In genomic region chr5:73587923-73588322, GRCh38 we compare ENCODE assay signal across 23 cellular contexts. TPM values are rescaled to one million over a fixed set of nuclear protein-coding genes. Genes with fewer than 3 reads are reported as not detected.
DNase-seq lines count a peak whose midpoint lies in the region; ATAC-seq and TF ChIP-seq lines count a peak whose summit lies in the region.
"Had no signal": no experiment of that assay in that cellular context is flagged by ENCODE, and none has a peak within 500 bp of the region (broad histone marks: within the 10 kb centered on the region; RNA-seq: fewer than 3 reads in every experiment).

No MANE protein-coding gene starts in this region.

- peak overlapping the region; percentile 51; the same call in 1 of the 2 replicates for H3K14ac ChIP-seq in H9 (ENCODE audit: insufficient read depth, low read length)

- H3K27ac ChIP-seq in H9 (ENCODE audit: insufficient read length, low read depth, low read length), result no peak overlapping the region
- H3K27ac ChIP-seq: A549; BLaER1 treated with 17β-estradiol and CSF1 and Interleukin-3, amounts not matched to agents 10 nM and 100 nM; sigmoid colon; upper lobe of left lung had no signal

- no peak overlapping the region for H3K4me3 Mint-ChIP-seq in H9
- H3K4me3 Mint-ChIP-seq: activated B cell treated with CpG ODN at 0.5 μM for 24 hours; activated CD8-positive, alpha-beta T cell treated with anti-CD3 and anti-CD28 coated beads, Interleukin-2, amount 10 ng/mL, durations not matched to agents 7 days and 5 days; activated naive CD8-positive, alpha-beta T cell; activated T-cell treated with anti-CD3 and anti-CD28 coated beads, Interleukin-2, amount 50 U/mL, for 72 hours; stimulated activated naive CD8-positive, alpha-beta T cell treated with anti-CD3 and anti-CD28 coated beads, Interleukin-15, Interleukin-2, amounts not matched to agents 100 ng/mL and 50 ng/mL, for 24 hours had no signal

- no peaks in the 10 kb centered on the region for H3K79me2 ChIP-seq in H9 (ENCODE audit: insufficient read depth, low read length)

- WGBS in H9 (ENCODE audit: extremely low coverage, insufficient read length, low lambda C conversion rate), result no CpG with 5 or more reads among the region's 1 CpG

- no peaks in the 10 kb centered on the region for H3K4me1 Mint-ChIP-seq in H9
- H3K4me1 Mint-ChIP-seq: activated B cell treated with CpG ODN at 0.5 μM for 24 hours had no signal

- H3K9ac ChIP-seq in H9 (ENCODE audit: extremely low read depth, insufficient read length, low read length), result no peak overlapping the region

- peak; percentile 75 for ATAC-seq in GM18502 (IDR thresholded peaks at IDR 0.05; ENCODE audit: poor library complexity, unreplicated experiment)
- ATAC-seq in GM19438 (IDR thresholded peaks at IDR 0.05; ENCODE audit: low read depth, unreplicated experiment), result peak; percentile 98
- ATAC-seq in HG03280 (IDR thresholded peaks at IDR 0.05; ENCODE audit: unreplicated experiment), result peak; percentile 70
- no peak for ATAC-seq in HG03439 (IDR thresholded peaks at IDR 0.05; ENCODE audit: unreplicated experiment)
- ATAC-seq: A549; activated CD8-positive, alpha-beta T cell treated with anti-CD3 and anti-CD28 coated beads, Interleukin-2, amount 10 ng/mL, durations not matched to agents 7 days and 5 days; PC-3 had no signal

- H3K79me1 ChIP-seq in H9 (ENCODE audit: insufficient read depth, low read depth, low read length, poor library complexity, severe bottlenecking), result no peaks in the 10 kb centered on the region

- H3K4ac ChIP-seq in H9 (ENCODE audit: low read depth, low read length), result no peak overlapping the region

- H3K18ac ChIP-seq in H9 (ENCODE audit: insufficient read length, low read depth, low read length), result no peak overlapping the region

- H2BK5ac ChIP-seq in H9 (ENCODE audit: insufficient read length, low read length), result no peak overlapping the region

- H3K4me2 ChIP-seq in H9 (ENCODE audit: insufficient read depth, insufficient read length, low read length), result no peak overlapping the region
- H3K4me2 ChIP-seq: A549; BLaER1 treated with 17β-estradiol and CSF1 and Interleukin-3, amounts not matched to agents 10 nM and 100 nM had no signal

- no peak for TF ChIP-seq CTCF in H9 (conservative IDR thresholded peaks at IDR 0.05)

- H4K20me1 ChIP-seq in H9 (ENCODE audit: control insufficient read depth, insufficient read depth, insufficient read length), result no peaks in the 10 kb centered on the region

- H4K5ac ChIP-seq in H9 (ENCODE audit: insufficient read length, low read depth, low read length), result no peak overlapping the region

- H2BK20ac ChIP-seq in H9 (ENCODE audit: low read depth, low read length, poor library complexity, severe bottlenecking), result no peak overlapping the region

- no peak overlapping the region for H4K91ac ChIP-seq in H9 (ENCODE audit: insufficient read length, low read depth, low read length)

- no peak overlapping the region for H2BK120ac ChIP-seq in H9 (ENCODE audit: low read depth, low read length, poor library complexity, severe bottlenecking)

- H3K27me3 ChIP-seq in H9 (ENCODE audit: insufficient read depth, low read length), result no peaks in the 10 kb centered on the region
- no peaks in the 10 kb centered on the region for H3K27me3 ChIP-seq in H7 (ENCODE audit: control insufficient read depth, insufficient read depth, low read length)
- H3K27me3 ChIP-seq: BLaER1 treated with 17β-estradiol and CSF1 and Interleukin-3, amounts not matched to agents 10 nM and 100 nM; sigmoid colon; upper lobe of left lung had no signal

- no peak overlapping the region for H4K8ac ChIP-seq in H9 (replicated peaks; ENCODE audit: insufficient read length, low read depth, low read length)

- peaks cover 0 to 2% (median 0%) of the 10 kb centered on the region in 3 experiments; a peak in 1 of 7 replicates for H3K36me3 Mint-ChIP-seq in H9 (ENCODE audit: insufficient read depth in 1 of 3, low read depth in 3 of 3)
- H3K36me3 Mint-ChIP-seq: activated naive CD8-positive, alpha-beta T cell had no signal

- H3K4me3 ChIP-seq in H7 (ENCODE audit: insufficient read depth, low read depth, low read length), result no peak overlapping the region
- H3K4me3 ChIP-seq: A549; BLaER1 treated with 17β-estradiol and CSF1 and Interleukin-3, amounts not matched to agents 10 nM and 100 nM; sigmoid colon; upper lobe of left lung had no signal

- no peaks in the 10 kb centered on the region for H3K9me3 Mint-ChIP-seq in H9
- H3K9me3 Mint-ChIP-seq: activated B cell treated with CpG ODN at 0.5 μM for 24 hours; activated T-cell treated with anti-CD3 and anti-CD28 coated beads, Interleukin-2, amount 50 U/mL, for 72 hours; stimulated activated naive CD8-positive, alpha-beta T cell treated with anti-CD3 and anti-CD28 coated beads, Interleukin-15, Interleukin-2, amounts not matched to agents 100 ng/mL and 50 ng/mL, for 24 hours had no signal

- no peak overlapping the region for H2BK12ac ChIP-seq in H9 (ENCODE audit: insufficient read length, low read depth, low read length)

- H2BK15ac ChIP-seq in H9 (ENCODE audit: low read depth, low read length), result no peak overlapping the region

- no peaks in the 10 kb centered on the region for H3K9me3 ChIP-seq in H9 (ENCODE audit: control insufficient read depth, low read depth, low read length)
- H3K9me3 ChIP-seq: A549; BLaER1 treated with 17β-estradiol and CSF1 and Interleukin-3, amounts not matched to agents 10 nM and 100 nM; sigmoid colon; upper lobe of left lung had no signal

- no peaks in the 10 kb centered on the region for H3K23me2 ChIP-seq in H9 (ENCODE audit: insufficient read length, low read depth, low read length, poor library complexity, severe bottlenecking)

- H3K23ac ChIP-seq in H9 (ENCODE audit: insufficient read length, low read depth, low read length), result no peak overlapping the region

- H3K4me1 ChIP-seq in H9 (ENCODE audit: insufficient read depth, low read length), result no peaks in the 10 kb centered on the region
- H3K4me1 ChIP-seq: upper lobe of left lung had no signal

- H3K56ac ChIP-seq in H9 (ENCODE audit: insufficient read length, low read depth, low read length), result no peak overlapping the region

- no peaks in the 10 kb centered on the region for H3K27me3 Mint-ChIP-seq in H9 (ENCODE audit: low read depth)
- H3K27me3 Mint-ChIP-seq: activated B cell treated with CpG ODN at 0.5 μM for 24 hours; activated naive CD8-positive, alpha-beta T cell; stimulated activated naive CD8-positive, alpha-beta T cell treated with anti-CD3 and anti-CD28 coated beads, Interleukin-15, Interleukin-2, amounts not matched to agents 100 ng/mL and 50 ng/mL, for 24 hours had no signal

- DNase-seq in H9, result no peak
- DNase-seq in T-helper 9 cell, result no peak
- no peak for DNase-seq in stimulated activated CD4-positive, alpha-beta T cell treated with anti-CD3 and anti-CD28 coated beads, Interleukin-15, amount 100 ng/mL, for 24 hours
- DNase-seq in H7, result no peak
- DNase-seq: activated B cell treated with CpG ODN at 0.5 μM for 24 hours; activated CD8-positive, alpha-beta T cell treated with anti-CD3 and anti-CD28 coated beads, Interleukin-2, amount 10 ng/mL, durations not matched to agents 7 days and 5 days; activated T-cell treated with anti-CD3 and anti-CD28 coated beads, Interleukin-2, amount 50 U/mL, for 72 hours; KBM-7; NCI-H1092; NCI-H526 treated with DMSO at 0.1 percent for 48 hours; PC-3; sigmoid colon; stimulated activated CD4-positive, alpha-beta T cell treated with anti-CD3 and anti-CD28 coated beads, Interleukin-1b, Interleukin-23, amount 100 ng/mL, for 48 hours; upper lobe of left lung had no signal

- no peak overlapping the region for H2AK5ac ChIP-seq in H9 (ENCODE audit: insufficient read length, low read length)

- H3T11ph ChIP-seq in H9 (ENCODE audit: low read length), result no peak overlapping the region

- H2AFZ ChIP-seq in H9 (ENCODE audit: low read length), result no peak overlapping the region

- H3K36me3 ChIP-seq in H7 (replicated peaks; ENCODE audit: control insufficient read depth, insufficient read depth, low read length), result no peaks in the 10 kb centered on the region
- H3K36me3 ChIP-seq: sigmoid colon had no signal

- H3K27ac Mint-ChIP-seq in H9, result no peak overlapping the region
- H3K27ac Mint-ChIP-seq: activated B cell treated with CpG ODN at 0.5 μM for 24 hours; activated CD8-positive, alpha-beta T cell treated with anti-CD3 and anti-CD28 coated beads, Interleukin-2, amount 10 ng/mL, durations not matched to agents 7 days and 5 days; activated naive CD8-positive, alpha-beta T cell; stimulated activated naive CD8-positive, alpha-beta T cell treated with anti-CD3 and anti-CD28 coated beads, Interleukin-15, Interleukin-2, amounts not matched to agents 100 ng/mL and 50 ng/mL, for 24 hours had no signal

RNA-seq across cellular contexts. Expression of gene UTP15, which starts 22.4 kb away (rescaled TPM):
- total RNA-seq in H9 (2021), result 43.5 TPM in 2 replicates
- total RNA-seq in H7 (2014; rRNA removed; shearing (Covaris generic)), result 24.6 and 38.7 TPM in 2 replicates

RNA-seq across cellular contexts. Expression of gene ANKRA2, which starts 22.5 kb away (rescaled TPM):
- total RNA-seq in H9 (2021), result 6.6 and 8.9 TPM in 2 replicates
- total RNA-seq in H7 (2014; rRNA removed; shearing (Covaris generic)), result 16.2 and 28.2 TPM in 2 replicates

RNA-seq across cellular contexts. Expression of gene ARHGEF28, which starts 38.1 kb away (rescaled TPM):
- total RNA-seq in H9 (2021), result 0.24 and 0.57 TPM in 2 replicates
- 0.41 and 0.42 TPM in 2 replicates for total RNA-seq in H7 (2014; rRNA removed; shearing (Covaris generic))
- total RNA-seq: activated B cell treated with CpG ODN at 0.5 μM for 24 hours; activated CD8-positive, alpha-beta T cell treated with anti-CD3 and anti-CD28 coated beads, Interleukin-2, amount 10 ng/mL, durations not matched to agents 7 days and 5 days; T-helper 2 cell treated with Interferon-gamma antibody and Interleukin-4, amounts not matched to agents 100 ng/mL and 5 ng/mL, for 36 hours had no signal
